Comparison of ENCODE assay signal across 8 cellular contexts in the genomic region with DNA sequence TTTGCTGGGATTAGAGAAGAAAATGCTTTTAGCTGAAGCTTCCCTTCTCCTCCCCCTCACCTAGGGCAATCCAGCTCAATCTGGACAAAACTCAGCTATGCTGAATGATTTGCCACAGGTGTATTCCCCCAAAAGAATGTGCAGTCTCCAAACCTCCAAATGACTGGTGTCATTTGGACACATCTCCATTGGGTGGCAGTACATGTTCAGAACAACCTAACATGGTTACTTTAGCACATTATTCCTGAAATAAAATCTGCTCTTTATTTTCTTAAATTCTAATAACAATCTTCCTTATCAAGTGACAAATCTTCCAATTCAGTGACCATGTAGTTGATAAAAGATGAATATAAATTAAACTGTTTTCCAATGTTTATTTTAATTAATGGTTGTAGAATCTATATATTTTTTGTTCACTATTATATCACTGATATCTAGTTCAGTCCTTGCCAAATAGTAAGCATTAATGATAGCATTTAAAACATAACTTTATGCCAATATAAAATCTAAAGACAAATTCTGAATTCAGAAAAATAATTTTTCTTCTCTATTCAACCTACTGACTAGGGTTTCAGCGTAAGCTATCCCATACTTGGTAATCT.
A peak's percentile ranks its signal among the peaks of the same experiment; 100 is the strongest.
DNase-seq lines count a peak whose midpoint lies in the region; ATAC-seq and TF ChIP-seq lines count a peak whose summit lies in the region.

No MANE protein-coding gene starts in this region.

- H3K4me1 ChIP-seq in testis, result peaks cover 3% of the 10 kb centered on the region

- H3K36me3 ChIP-seq in testis (ENCODE audit: low read depth, missing control alignments), result no peaks in the 10 kb centered on the region

- H3K27me3 ChIP-seq in testis, result no peaks in the 10 kb centered on the region

- no peaks in the 10 kb centered on the region for H3K9me3 ChIP-seq in testis

- peak; percentile 4 for DNase-seq in activated CD4-positive, alpha-beta T cell treated with anti-CD3 and anti-CD28 coated beads for 48 hours
- DNase-seq in activated CD4-positive, alpha-beta T cell treated with anti-CD3 and anti-CD28 coated beads, Interleukin-2, amount 50 U/mL, for 1 hour, result no peak
- peak; percentile 33 for DNase-seq in HPDE6-E6E7 (ENCODE audit: extremely low spot score)
- peak; percentile 15 to 51 for DNase-seq in SW 1271 (lab: John Stamatoyannopoulos, UW)
- DNase-seq in glomerular endothelial cell (ENCODE audit: extremely low read depth, low read depth, low spot score), result peak; percentile 10
- DNase-seq in testis, result peak; percentile 23
- DNase-seq in stimulated activated CD4-positive, alpha-beta T cell treated with anti-CD3 and anti-CD28 coated beads, Interleukin-1b, Interleukin-23, amount 100 ng/mL, for 48 hours, result no peak

- intact Hi-C loops in testis (cut with DNase I; ENCODE audit: low total_unique reads), result no loop called here

- TF ChIP-seq CTCF in testis (IDR thresholded peaks at IDR 0.05), result peak in 2 of 3 experiments; percentile 46 to 51

- no peak overlapping the region for H3K4me3 ChIP-seq in testis

- TF ChIP-seq POLR2A in testis (IDR thresholded peaks at IDR 0.05), result no peak

- ATAC-seq in GM21526 (IDR thresholded peaks at IDR 0.05; ENCODE audit: low FRiP score, unreplicated experiment), result no peak

- WGBS in testis, 2 donors, result 90 to 94% methylated on average over 1 of the region's 1 CpG

- H3K27ac ChIP-seq in testis, result no peak overlapping the region

Comparison
In these comparisons a context has a peak if more than half of its experiments do, and no peak if none do; other contexts are left out.
1. DNase-seq: peak in activated CD4-positive, alpha-beta T cell treated with anti-CD3 and anti-CD28 coated beads for 48 hours (single experiment), HPDE6-E6E7 (single experiment), SW 1271 (2 of 2), glomerular endothelial cell (single experiment) and testis (single experiment); none in activated CD4-positive, alpha-beta T cell treated with anti-CD3 and anti-CD28 coated beads, Interleukin-2, amount 50 U/mL, for 1 hour (single experiment) and stimulated activated CD4-positive, alpha-beta T cell treated with anti-CD3 and anti-CD28 coated beads, Interleukin-1b, Interleukin-23, amount 100 ng/mL, for 48 hours (single experiment).